In genomic region chr17:75634376-75634740, GRCh38 we compare ENCODE assay signal across 9 cellular contexts. TPM values are rescaled to one million over a fixed set of nuclear protein-coding genes. Genes with fewer than 3 reads are reported as not detected.
A peak's percentile ranks its signal among the peaks of the same experiment; 100 is the strongest.
DNase-seq lines count a peak whose midpoint lies in the region; ATAC-seq, FAIRE-seq and TF ChIP-seq lines count a peak whose summit lies in the region.
"Had no signal": no experiment of that assay in that cellular context is flagged by ENCODE, and none has a peak within 500 bp of the region (broad histone marks: within the 10 kb centered on the region; RNA-seq: fewer than 3 reads in every experiment).

No MANE protein-coding gene starts in this region.

- no peak for FAIRE-seq in kidney (lab: Jason Lieb, UNC)

- intact Hi-C loops in kidney (cut with DNase I), result no loop called here

- H3K27me3 ChIP-seq in smooth muscle cell (ENCODE audit: low read depth), result no peaks in the 10 kb centered on the region

- peak overlapping the region; percentile 27 to 78 for H3K9ac ChIP-seq in kidney (ENCODE audit: low read length in 2 of 2)
- H3K9ac ChIP-seq in smooth muscle cell (ENCODE audit: low read depth), result no peak overlapping the region

- H3K27me3 Mint-ChIP-seq in HFFc6 (ENCODE audit: insufficient read depth), result peaks cover 5% of the 10 kb centered on the region
- no peaks in the 10 kb centered on the region for H3K27me3 Mint-ChIP-seq in stimulated activated naive CD8-positive, alpha-beta T cell treated with anti-CD3 and anti-CD28 coated beads, Interleukin-15, amount 100 ng/mL, for 72 hours
- H3K27me3 Mint-ChIP-seq: CD4-positive, CD25-positive, alpha-beta regulatory T cell had no signal

- no peaks in the 10 kb centered on the region for H3F3A ChIP-seq in smooth muscle cell (ENCODE audit: low read depth)

- peak overlapping the region; percentile 89 for H3K27ac Mint-ChIP-seq in HFFc6
- no peak overlapping the region for H3K27ac Mint-ChIP-seq in stimulated activated naive CD8-positive, alpha-beta T cell treated with anti-CD3 and anti-CD28 coated beads, Interleukin-15, amount 100 ng/mL, for 72 hours
- H3K27ac Mint-ChIP-seq: CD4-positive, CD25-positive, alpha-beta regulatory T cell had no signal

- no peak overlapping the region for H3K4me3 Mint-ChIP-seq in HFFc6
- H3K4me3 Mint-ChIP-seq in stimulated activated naive CD8-positive, alpha-beta T cell treated with anti-CD3 and anti-CD28 coated beads, Interleukin-15, amount 100 ng/mL, for 72 hours, result no peak overlapping the region
- H3K4me3 Mint-ChIP-seq: CD4-positive, CD25-positive, alpha-beta regulatory T cell had no signal

- no peak for ATAC-seq in stimulated activated naive CD8-positive, alpha-beta T cell treated with anti-CD3 and anti-CD28 coated beads, Interleukin-15, amount 100 ng/mL, for 72 hours

- TF ChIP-seq CTCF in HFFc6 (IDR thresholded peaks at IDR 0.05) (no peak), kidney (IDR thresholded peaks at IDR 0.05; ENCODE audit: borderline replicate concordance, extremely low read depth, insufficient read depth) (no peak), smooth muscle cell (IDR thresholded peaks at IDR 0.05; ENCODE audit: borderline replicate concordance, insufficient read depth, poor library complexity, severe bottlenecking) (no peak)

- H3K9me3 ChIP-seq in kidney (ENCODE audit: control insufficient read depth in 1 of 2, low read length in 2 of 2) (no peaks in the 10 kb centered on the region), smooth muscle cell (replicated peaks; ENCODE audit: low read depth) (no peaks in the 10 kb centered on the region)

- peaks cover 16% of the 10 kb centered on the region for H3K4me1 Mint-ChIP-seq in HFFc6 (ENCODE audit: low read depth)
- H3K4me1 Mint-ChIP-seq in stimulated activated naive CD8-positive, alpha-beta T cell treated with anti-CD3 and anti-CD28 coated beads, Interleukin-15, amount 100 ng/mL, for 72 hours, result peaks cover 13% of the 10 kb centered on the region

- H4K20me1 ChIP-seq in smooth muscle cell (ENCODE audit: low read depth), result peaks cover 5% of the 10 kb centered on the region

- no peaks in the 10 kb centered on the region for H3K79me2 ChIP-seq in smooth muscle cell (ENCODE audit: low read depth)

- no peak overlapping the region for H2AFZ ChIP-seq in smooth muscle cell (ENCODE audit: low read depth)

- peak overlapping the region; percentile 51 to 58 for H3K4me3 ChIP-seq in kidney (ENCODE audit: low read length in 2 of 2)
- H3K4me3 ChIP-seq in smooth muscle cell, result no peak overlapping the region

- peak overlapping the region; percentile 82 for H3K4me2 ChIP-seq in smooth muscle cell

- H3K27ac ChIP-seq in caudate nucleus (ENCODE audit: low read depth, low read length), result peak overlapping the region; percentile 98
- peak overlapping the region; percentile 88 to 92 for H3K27ac ChIP-seq in kidney (ENCODE audit: low read depth in 2 of 2, low read length in 2 of 2)
- H3K27ac ChIP-seq in smooth muscle cell (ENCODE audit: low read depth), result peak overlapping the region; percentile 86

- WGBS in smooth muscle cell (ENCODE audit: low lambda C conversion rate), result 91% methylated on average over 9 of the region's 9 CpGs

- H3K36me3 ChIP-seq in kidney (ENCODE audit: control insufficient read depth in 1 of 2, insufficient read depth in 2 of 2, low read length in 2 of 2), result no peaks in the 10 kb centered on the region
- no peaks in the 10 kb centered on the region for H3K36me3 ChIP-seq in smooth muscle cell (ENCODE audit: low read depth)

- peaks cover 16 to 33% of the 10 kb centered on the region in 2 donors for H3K4me1 ChIP-seq in kidney (ENCODE audit: control insufficient read depth in 1 of 2, insufficient read depth in 1 of 2, low read depth in 1 of 2, low read length in 2 of 2)
- H3K4me1 ChIP-seq in smooth muscle cell (ENCODE audit: low read depth), result peaks cover 25% of the 10 kb centered on the region

- no peaks in the 10 kb centered on the region for H3K36me3 Mint-ChIP-seq in HFFc6 (ENCODE audit: low read depth)
- H3K36me3 Mint-ChIP-seq: CD4-positive, CD25-positive, alpha-beta regulatory T cell had no signal

- DNase-seq in HFFc6 (no peak), caudate nucleus (lab: John Stamatoyannopoulos, UW) (no peak), kidney (peak; percentile 69), smooth muscle cell (lab: John Stamatoyannopoulos, UW; ENCODE audit: unreplicated experiment) (no peak), NOMO-1 treated with dmso at 0.1 percent for 144 hours (lab: John Stamatoyannopoulos, UW; ENCODE audit: unreplicated experiment) (no peak), NCI-H748 treated with DMSO at 0.1 percent for 48 hours (lab: John Stamatoyannopoulos, UW) (no peak), kidney glomerular epithelial cell (lab: John Stamatoyannopoulos, UW) (no peak)
- no peak for DNase-seq in stimulated activated naive CD8-positive, alpha-beta T cell treated with anti-CD3 and anti-CD28 coated beads, Interleukin-15, amount 100 ng/mL, for 72 hours

- no peaks in the 10 kb centered on the region for H3K9me3 Mint-ChIP-seq in HFFc6
- no peaks in the 10 kb centered on the region for H3K9me3 Mint-ChIP-seq in stimulated activated naive CD8-positive, alpha-beta T cell treated with anti-CD3 and anti-CD28 coated beads, Interleukin-15, amount 100 ng/mL, for 72 hours
- H3K9me3 Mint-ChIP-seq: CD4-positive, CD25-positive, alpha-beta regulatory T cell had no signal

RNA-seq across cellular contexts. Expression of gene SMIM5, which starts 1.1 kb away (rescaled TPM):
- under 1 TPM in 1 of 6 experiments, not detected in 5; 0.09 TPM for total RNA-seq in HFFc6 (2021; fragmentation: NEBNext Ultra II Directional; extraction: Animal tissue kit (Norgen Biotek cat#: 25700))
- total RNA-seq in kidney (8.0 TPM), smooth muscle cell (0.13 and 1.7 TPM in 2 replicates)
- polyA plus RNA-seq in kidney (ENCODE audit: insufficient read depth, low read depth, low replicate concordance) (63.0 TPM), smooth muscle cell (0.80 and 1.2 TPM in 2 replicates)

RNA-seq across cellular contexts. Expression of gene RECQL5, which starts 32.6 kb away (rescaled TPM):
- total RNA-seq in HFFc6 (2021; fragmentation: NEBNext Ultra II Directional; extraction: Animal tissue kit (Norgen Biotek cat#: 25700)), result 10 to 100 TPM; 18.7 to 22.6 (median 21.2) TPM
- 51.6 TPM for total RNA-seq in kidney
- polyA plus RNA-seq in kidney (ENCODE audit: insufficient read depth, low read depth, low replicate concordance), result 40.0 TPM
- total RNA-seq in smooth muscle cell, result 12.5 and 38.2 TPM in 2 replicates
- 15.4 and 15.7 TPM in 2 replicates for polyA plus RNA-seq in smooth muscle cell

RNA-seq across cellular contexts. Expression of gene SAP30BP, which starts 32.8 kb away (rescaled TPM):
- 10 to 100 TPM; 68.4 to 81.5 (median 71.4) TPM for total RNA-seq in HFFc6 (2021; fragmentation: NEBNext Ultra II Directional; extraction: Animal tissue kit (Norgen Biotek cat#: 25700))
- total RNA-seq in kidney (95.1 TPM), smooth muscle cell (75.4 and 87.7 TPM in 2 replicates)
- polyA plus RNA-seq in kidney (ENCODE audit: insufficient read depth, low read depth, low replicate concordance) (62.9 TPM), smooth muscle cell (119 and 135 TPM in 2 replicates)

RNA-seq across cellular contexts. Expression of gene MYO15B, which starts 46.8 kb away (rescaled TPM):
- total RNA-seq in HFFc6 (2021; fragmentation: NEBNext Ultra II Directional; extraction: Animal tissue kit (Norgen Biotek cat#: 25700)), result under 1 TPM in 4 of 6 experiments, not detected in 2; 0.25 to 0.74 (median 0.41) TPM
- total RNA-seq in kidney (286 TPM), smooth muscle cell (10.5 and 14.7 TPM in 2 replicates)
- polyA plus RNA-seq in kidney (ENCODE audit: insufficient read depth, low read depth, low replicate concordance) (139 TPM), smooth muscle cell (17.5 and 43.9 TPM in 2 replicates)
